9 cellular contexts compared by ENCODE assay signal in genomic region chr9:35618854-35619799, GRCh38. TPM values are rescaled to one million over a fixed set of nuclear protein-coding genes. Genes with fewer than 3 reads are reported as not detected.
DNase-seq lines count a peak whose midpoint lies in the region; ATAC-seq and TF ChIP-seq lines count a peak whose summit lies in the region.
"Had no signal": no experiment of that assay in that cellular context is flagged by ENCODE, and none has a peak within 500 bp of the region (broad histone marks: within the 10 kb centered on the region; RNA-seq: fewer than 3 reads in every experiment).

No MANE protein-coding gene starts in this region.

- peak overlapping the region; percentile 56 for H3K9ac ChIP-seq in Karpas-422 (ENCODE audit: low read length)

- H3K79me2 ChIP-seq in Karpas-422 (ENCODE audit: low read length) = no peaks in the 10 kb centered on the region

- H3K4me1 Mint-ChIP-seq in central memory CD8-positive, alpha-beta T cell = peaks cover 42% of the 10 kb centered on the region

- POLR2A ChIA-PET in GM10248 (lab: Yijun Ruan, JAX) = interaction anchor here (0.5 to 0.6 kb wide), 2 partner anchors 505 to 1931 kb away, joined by 3 to 5 read pairs; no protein-coding TSS in a partner anchor

- no peaks in the 10 kb centered on the region for H3K9me3 Mint-ChIP-seq in central memory CD8-positive, alpha-beta T cell

- H3K4me3 Mint-ChIP-seq in central memory CD8-positive, alpha-beta T cell = peak overlapping the region; percentile 86

- CTCF ChIA-PET in GM10248 (lab: Yijun Ruan, JAX) = interaction anchor here (1.0 to 11.5 kb wide), 11 partner anchors 9 to 985 kb away, joined by 3 to 97 read pairs (median 5); partner anchors contain the start of genes SIT1 and TESK1

- peak overlapping the region; percentile 49 for H3K27ac ChIP-seq in Karpas-422 (ENCODE audit: low read length)

- no peaks in the 10 kb centered on the region for H3K27me3 Mint-ChIP-seq in central memory CD8-positive, alpha-beta T cell

- H3K4me3 ChIP-seq in Karpas-422 (ENCODE audit: low read length) (peak overlapping the region; percentile 41; the same call in 1 of the 2 replicates), MG63 (no peak overlapping the region)

- peak; percentile 51 for ATAC-seq in GM21423 (IDR thresholded peaks at IDR 0.05; ENCODE audit: unreplicated experiment)
- ATAC-seq in central memory CD8-positive, alpha-beta T cell (replicated peaks; ENCODE audit: extremely low read depth, poor library complexity, severe bottlenecking) = peak; percentile 72
- ATAC-seq: HCT116 had no signal

- no peaks in the 10 kb centered on the region for H4K20me1 ChIP-seq in Karpas-422 (ENCODE audit: insufficient read depth, low read depth, low read length)

- no peaks in the 10 kb centered on the region for H3K36me3 ChIP-seq in Karpas-422 (ENCODE audit: insufficient read depth, low read length)
- H3K36me3 ChIP-seq in MG63 = no peaks in the 10 kb centered on the region

- H3K9me2 ChIP-seq in Karpas-422 (replicated peaks; ENCODE audit: insufficient read depth, low read length) = no peaks in the 10 kb centered on the region

- DNase-seq in GM10248 (ENCODE audit: extremely low spot score) (peak; percentile 60), Karpas-422 (peak; percentile 61), MG63 (no peak), T1000 (lab: John Stamatoyannopoulos, UW) (no peak), AML-193 (lab: John Stamatoyannopoulos, UW) (no peak), cerebellar nuclear complex (lab: John Stamatoyannopoulos, UW) (no peak)
- DNase-seq in central memory CD8-positive, alpha-beta T cell (ENCODE audit: low spot score in 2 of 2) = peak in 1 of 2 donors; percentile 53

- H3K4me2 ChIP-seq in Karpas-422 (ENCODE audit: low read depth, low read length, poor library complexity, severe bottlenecking) = peak overlapping the region; percentile 57

- peak overlapping the region; percentile 96 for H3K27ac Mint-ChIP-seq in central memory CD8-positive, alpha-beta T cell (ENCODE audit: low read depth)

- H2AFZ ChIP-seq in Karpas-422 (ENCODE audit: low read length) = peak overlapping the region; percentile 88

- no peaks in the 10 kb centered on the region; the same call in 1 of the 2 replicates for H3K27me3 ChIP-seq in Karpas-422 (ENCODE audit: low read length)
- no peaks in the 10 kb centered on the region for H3K27me3 ChIP-seq in MG63

- no peak for TF ChIP-seq CTCF in GM10248 (IDR thresholded peaks at IDR 0.05; ENCODE audit: control extremely low read depth, extremely low read depth, low read depth, missing control alignments)

- peaks cover 33% of the 10 kb centered on the region for H3K4me1 ChIP-seq in Karpas-422 (ENCODE audit: low read length)

- H3K36me3 Mint-ChIP-seq in central memory CD8-positive, alpha-beta T cell (ENCODE audit: insufficient read depth) = peaks cover 5% of the 10 kb centered on the region

- no peaks in the 10 kb centered on the region for H3K9me3 ChIP-seq in Karpas-422 (ENCODE audit: low read length)
- H3K9me3 ChIP-seq in MG63 = no peaks in the 10 kb centered on the region

RNA-seq across cellular contexts. Expression of gene CD72, which starts 0.9 kb away (rescaled TPM):
- 5.6 and 7.8 TPM in 2 replicates for total RNA-seq in Karpas-422 (2014; rRNA removed; shearing (Covaris generic); ENCODE audit: low replicate concordance)
- total RNA-seq in MG63 (2014; rRNA removed; shearing (Covaris generic); ENCODE audit: low replicate concordance) = 0.47 and 0.86 TPM in 2 replicates

RNA-seq across cellular contexts. Expression of gene TESK1, which starts 14.1 kb away (rescaled TPM):
- total RNA-seq in Karpas-422 (2014; rRNA removed; shearing (Covaris generic); ENCODE audit: low replicate concordance) = 20.2 and 30.6 TPM in 2 replicates
- 17.4 and 21.5 TPM in 2 replicates for total RNA-seq in MG63 (2014; rRNA removed; shearing (Covaris generic); ENCODE audit: low replicate concordance)

RNA-seq across cellular contexts. Expression of gene SIT1, which starts 31.6 kb away (rescaled TPM):
- total RNA-seq in Karpas-422 (2014; rRNA removed; shearing (Covaris generic); ENCODE audit: low replicate concordance) = 97.6 and 117 TPM in 2 replicates
- total RNA-seq in MG63 (2014; rRNA removed; shearing (Covaris generic); ENCODE audit: low replicate concordance) = 1.4 and 4.0 TPM in 2 replicates

RNA-seq across cellular contexts. Expression of gene RMRP, which starts 38.7 kb away (rescaled TPM):
- total RNA-seq in Karpas-422 (2014; rRNA removed; shearing (Covaris generic); ENCODE audit: low replicate concordance) = 23,349 and 56,129 TPM in 2 replicates
- total RNA-seq in MG63 (2014; rRNA removed; shearing (Covaris generic); ENCODE audit: low replicate concordance) = 8,012 and 15,182 TPM in 2 replicates

RNA-seq across cellular contexts. Expression of gene CCDC107, which starts 39.0 kb away (rescaled TPM):
- total RNA-seq in Karpas-422 (2014; rRNA removed; shearing (Covaris generic); ENCODE audit: low replicate concordance) = 13.2 and 24.0 TPM in 2 replicates
- total RNA-seq in MG63 (2014; rRNA removed; shearing (Covaris generic); ENCODE audit: low replicate concordance) = 72.4 and 84.4 TPM in 2 replicates

Comparison
In these comparisons a context has a peak if more than half of its experiments do, and no peak if none do; other contexts are left out.
1. DNase-seq: peak in GM10248 (single experiment) and Karpas-422 (single experiment); none in MG63 (single experiment), T1000 (single experiment), AML-193 (0 of 2) and cerebellar nuclear complex (0 of 2).
2. RNA of gene SIT1, which starts 31.6 kb away (total RNA-seq): 97.6 to 117 TPM in Karpas-422; 1.4 to 4.0 TPM in MG63; every median in the first group is over 10 times any median in the second.